ENCODE assay signal across 8 cellular contexts in genomic region chr21:36917487-36918158, GRCh38. TPM values are rescaled to one million over a fixed set of nuclear protein-coding genes. Genes with fewer than 3 reads are reported as not detected.
A peak's percentile ranks its signal among the peaks of the same experiment; 100 is the strongest.
DNase-seq lines count a peak whose midpoint lies in the region; ATAC-seq and TF ChIP-seq lines count a peak whose summit lies in the region.

No MANE protein-coding gene starts in this region.

- H3K4me3 ChIP-seq in MM.1S (ENCODE audit: low read length) (no peak overlapping the region), dorsolateral prefrontal cortex (peak overlapping the region in 1 of 59 donors; percentile 12), mesenchymal stem cell (ENCODE audit: insufficient read depth in 1 of 2, low read depth in 1 of 2, low read length in 2 of 2) (no peak overlapping the region)

- H3K4me2 ChIP-seq in MM.1S (ENCODE audit: low read depth, low read length) = no peak overlapping the region
- H3K4me2 ChIP-seq in mesenchymal stem cell (ENCODE audit: low read length, poor library complexity, severe bottlenecking) = no peak overlapping the region

- ATAC-seq in HG03135 (IDR thresholded peaks at IDR 0.05; ENCODE audit: unreplicated experiment) (no peak), HG03457 (IDR thresholded peaks at IDR 0.05; ENCODE audit: unreplicated experiment) (no peak)

- no peak overlapping the region for H3K27ac ChIP-seq in MM.1S (ENCODE audit: low read length)
- H3K27ac ChIP-seq in dorsolateral prefrontal cortex = no peak overlapping the region
- no peak overlapping the region for H3K27ac ChIP-seq in mesenchymal stem cell (ENCODE audit: low read length, poor library complexity, severe bottlenecking)

- H2BK120ac ChIP-seq in mesenchymal stem cell (ENCODE audit: low read depth, low read length) = no peak overlapping the region

- no peaks in the 10 kb centered on the region for H3K79me2 ChIP-seq in MM.1S (ENCODE audit: low read length)

- no peak overlapping the region for H2BK12ac ChIP-seq in mesenchymal stem cell (ENCODE audit: low read length in 2 of 2)

- TF ChIP-seq CTCF in Calu3 (IDR thresholded peaks at IDR 0.05; ENCODE audit: unreplicated experiment) (no peak), MM.1S (IDR thresholded peaks at IDR 0.05; ENCODE audit: low read length) (peak; percentile 50), dorsolateral prefrontal cortex (IDR thresholded peaks at IDR 0.05 in 54 of 56, conservative IDR thresholded peaks at IDR 0.05 in 2 of 56; ENCODE audit: low read depth in 1 of 56, partially characterized antibody in 56 of 56) (peak; percentile 23 to 72 (median 56))

- no peaks in the 10 kb centered on the region for H3K9me3 Mint-ChIP-seq in Calu3 (ENCODE audit: low read depth, unreplicated experiment)
- H3K9me3 Mint-ChIP-seq in activated T-cell treated with anti-CD3 and anti-CD28 coated beads, Interleukin-2, amount 50 U/mL, for 24 hours = no peaks in the 10 kb centered on the region

- H2AFZ ChIP-seq in MM.1S (ENCODE audit: low read length) = no peak overlapping the region
- H2AFZ ChIP-seq in mesenchymal stem cell (ENCODE audit: low read depth, low read length) = no peak overlapping the region

- H3K4me1 Mint-ChIP-seq in Calu3 (ENCODE audit: low read depth, unreplicated experiment) = peaks cover 22% of the 10 kb centered on the region
- H3K4me1 Mint-ChIP-seq in activated T-cell treated with anti-CD3 and anti-CD28 coated beads, Interleukin-2, amount 50 U/mL, for 24 hours (ENCODE audit: low read depth) = peaks cover 19% of the 10 kb centered on the region

- peaks cover 3% of the 10 kb centered on the region; the same call in 1 of the 2 replicates for H3F3A ChIP-seq in MM.1S (ENCODE audit: insufficient read depth, low read length)

- peaks cover 22% of the 10 kb centered on the region for H3K79me1 ChIP-seq in mesenchymal stem cell (replicated peaks; ENCODE audit: low read length, poor library complexity, severe bottlenecking)

- no peak overlapping the region for H3K4me3 Mint-ChIP-seq in Calu3 (ENCODE audit: low read depth, unreplicated experiment)
- H3K4me3 Mint-ChIP-seq in activated T-cell treated with anti-CD3 and anti-CD28 coated beads, Interleukin-2, amount 50 U/mL, for 24 hours = no peak overlapping the region

- no peaks in the 10 kb centered on the region for H3K9me2 ChIP-seq in MM.1S (replicated peaks; ENCODE audit: insufficient read depth, low read length)

- H3K36me3 Mint-ChIP-seq in Calu3 (ENCODE audit: insufficient read depth, unreplicated experiment) = no peaks in the 10 kb centered on the region
- peaks cover 2% of the 10 kb centered on the region for H3K36me3 Mint-ChIP-seq in activated T-cell treated with anti-CD3 and anti-CD28 coated beads, Interleukin-2, amount 50 U/mL, for 24 hours (ENCODE audit: low read depth)

- H3K27me3 ChIP-seq in MM.1S (replicated peaks; ENCODE audit: insufficient read depth, low read length) (no peaks in the 10 kb centered on the region), dorsolateral prefrontal cortex (no peaks in the 10 kb centered on the region), mesenchymal stem cell (ENCODE audit: control insufficient read depth in 1 of 2, insufficient read depth in 1 of 2, low read length in 2 of 2) (no peaks in the 10 kb centered on the region)

- no peak overlapping the region for H3K14ac ChIP-seq in mesenchymal stem cell (ENCODE audit: low read length in 2 of 2)

- H3K27me3 Mint-ChIP-seq in Calu3 (ENCODE audit: unreplicated experiment) = no peaks in the 10 kb centered on the region
- H3K27me3 Mint-ChIP-seq in activated T-cell treated with anti-CD3 and anti-CD28 coated beads, Interleukin-2, amount 50 U/mL, for 24 hours = no peaks in the 10 kb centered on the region

- H3K4me1 ChIP-seq in MM.1S (ENCODE audit: low read length) = peaks cover 12% of the 10 kb centered on the region
- peaks cover 2% of the 10 kb centered on the region for H3K4me1 ChIP-seq in mesenchymal stem cell (ENCODE audit: control insufficient read depth, insufficient read depth, low read depth, low read length)

- no TSS peak for BruUV-seq in Calu3 (replicated peaks; lab: Mats Ljungman, UMichigan)

- no peak overlapping the region for H3K23ac ChIP-seq in mesenchymal stem cell (ENCODE audit: low read length in 2 of 2)

- DNase-seq in Calu3 = peak; percentile 39
- DNase-seq in MM.1S = peak; percentile 44
- DNase-seq in dorsolateral prefrontal cortex = peak in 3 of 10 donors; percentile 22 to 43 (median 41)
- peak; percentile 76 for DNase-seq in mesenchymal stem cell
- no peak for DNase-seq in activated T-cell treated with anti-CD3 and anti-CD28 coated beads, Interleukin-2, amount 50 U/mL, for 24 hours
- DNase-seq in NCI-H1048 (lab: John Stamatoyannopoulos, UW) = no peak

- H3K9me3 ChIP-seq in MM.1S (replicated peaks; ENCODE audit: insufficient read depth, low read length) (no peaks in the 10 kb centered on the region), mesenchymal stem cell (ENCODE audit: control insufficient read depth, low read length) (no peaks in the 10 kb centered on the region)

- no peak overlapping the region for H2BK5ac ChIP-seq in mesenchymal stem cell (ENCODE audit: low read depth, low read length, poor library complexity, severe bottlenecking)

- H3K4ac ChIP-seq in mesenchymal stem cell (ENCODE audit: low read depth in 1 of 2, low read length in 2 of 2) = no peak overlapping the region

- H4K91ac ChIP-seq in mesenchymal stem cell (ENCODE audit: low read length) = no peak overlapping the region

- no peak overlapping the region for H2BK15ac ChIP-seq in mesenchymal stem cell (ENCODE audit: low read depth, poor library complexity, severe bottlenecking)

- peak overlapping the region; percentile 1 for H4K8ac ChIP-seq in mesenchymal stem cell (ENCODE audit: low read length)

- intact Hi-C loops in Calu3 (cut with micrococcal nuclease; ENCODE audit: unreplicated experiment) = no loop called here
- intact Hi-C loops in dorsolateral prefrontal cortex (cut with DNase I) = loop anchor here (5.0 to 10.0 kb wide), 2 partner anchors 63 to 170 kb away; no protein-coding TSS in a partner anchor

- H3K18ac ChIP-seq in mesenchymal stem cell (ENCODE audit: low read depth in 1 of 2, low read length in 2 of 2) = no peak overlapping the region

- H3K27ac Mint-ChIP-seq in Calu3 (ENCODE audit: unreplicated experiment) = no peak overlapping the region
- no peak overlapping the region for H3K27ac Mint-ChIP-seq in activated T-cell treated with anti-CD3 and anti-CD28 coated beads, Interleukin-2, amount 50 U/mL, for 24 hours

- H4K20me1 ChIP-seq in MM.1S (ENCODE audit: insufficient read depth, low read length) = no peaks in the 10 kb centered on the region

- no peak overlapping the region for H3K9ac ChIP-seq in MM.1S (ENCODE audit: low read length)
- H3K9ac ChIP-seq in mesenchymal stem cell (ENCODE audit: low read length) = peak overlapping the region; percentile 23

- CTCF ChIA-PET in Calu3 (lab: Charles Lee) = interaction anchor here (0.6 to 1.6 kb wide), 13 partner anchors 10 to 319 kb away, joined by 3 to 9 read pairs (median 5); no protein-coding TSS in a partner anchor

- 51% methylated on average over 6 of the region's 8 CpGs for WGBS in mesenchymal stem cell

- no peak overlapping the region for H2AK5ac ChIP-seq in mesenchymal stem cell (ENCODE audit: low read length, severe bottlenecking)

- H3K36me3 ChIP-seq in MM.1S (replicated peaks; ENCODE audit: insufficient read depth, low read length) (no peaks in the 10 kb centered on the region), mesenchymal stem cell (ENCODE audit: control insufficient read depth in 1 of 2, insufficient read depth in 2 of 2, low read depth in 1 of 2, low read length in 2 of 2) (peaks cover 0 to 3% of the 10 kb centered on the region in 2 experiments)

RNA-seq across cellular contexts. Expression of gene HLCS, which starts 48.8 kb away (rescaled TPM):
- total RNA-seq in Calu3 (2022) = 18.4 and 19.0 TPM in 2 replicates
- total RNA-seq in dorsolateral prefrontal cortex = 10 to 100 TPM; 18.7 to 38.4 (median 25.9) TPM
- polyA plus RNA-seq in mesenchymal stem cell (2013, experiment 1 of 2) = 12.3 TPM
- polyA plus RNA-seq in mesenchymal stem cell (2013, experiment 2 of 2) = 12.5 TPM

Comparison
In these comparisons a context has a peak if more than half of its experiments do, and no peak if none do; other contexts are left out.
1. DNase-seq: peak in Calu3 (single experiment), MM.1S (single experiment) and mesenchymal stem cell (single experiment); none in activated T-cell treated with anti-CD3 and anti-CD28 coated beads, Interleukin-2, amount 50 U/mL, for 24 hours (single experiment) and NCI-H1048 (single experiment).